21 cellular contexts compared by ENCODE assay signal in the genomic region with DNA sequence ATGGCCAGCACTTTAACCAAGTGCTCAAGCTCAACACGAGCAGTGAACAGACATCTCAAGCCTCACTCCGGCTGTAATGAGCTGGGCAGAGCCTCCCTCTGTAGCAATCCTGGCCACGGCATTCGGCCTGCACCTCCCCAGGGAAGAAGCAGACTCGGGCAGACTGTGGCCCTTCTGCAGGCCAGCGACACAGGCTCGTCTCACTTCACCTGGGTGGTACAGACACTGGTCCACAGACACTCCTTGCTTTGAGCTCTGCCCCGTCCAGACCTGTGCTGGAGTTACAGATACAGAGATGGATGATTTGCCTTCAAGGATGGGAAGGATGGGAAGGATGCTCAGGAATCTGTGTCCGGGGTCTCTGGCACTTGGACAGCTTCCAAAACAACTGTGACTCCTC.
DNase-seq lines count a peak whose midpoint lies in the region; ATAC-seq and TF ChIP-seq lines count a peak whose summit lies in the region.
"Had no signal": no experiment of that assay in that cellular context is flagged by ENCODE, and none has a peak within 500 bp of the region (broad histone marks: within the 10 kb centered on the region; RNA-seq: fewer than 3 reads in every experiment).

No MANE protein-coding gene starts in this region.

- no peak overlapping the region for H3K4me2 ChIP-seq in osteoblast (ENCODE audit: insufficient read depth, low read length)
- H3K4me2 ChIP-seq: A549; BLaER1 treated with 17β-estradiol and CSF1 and Interleukin-3, amounts not matched to agents 10 nM and 100 nM had no signal

- no peaks in the 10 kb centered on the region for H3K9me3 ChIP-seq in colonic mucosa
- no peaks in the 10 kb centered on the region for H3K9me3 ChIP-seq in osteoblast (ENCODE audit: low read depth, low read length)
- no peaks in the 10 kb centered on the region for H3K9me3 ChIP-seq in WERI-Rb-1 (ENCODE audit: severe bottlenecking)
- H3K9me3 ChIP-seq: A549; BLaER1 treated with 17β-estradiol and CSF1 and Interleukin-3, amounts not matched to agents 10 nM and 100 nM; Caco-2 had no signal

- ATAC-seq in HG03025 (IDR thresholded peaks at IDR 0.05; ENCODE audit: low FRiP score, unreplicated experiment), result no peak
- no peak for ATAC-seq in GM18511 (IDR thresholded peaks at IDR 0.05; ENCODE audit: unreplicated experiment)
- ATAC-seq: A549; CD8-positive, alpha-beta T cell; GM12878 had no signal

- H4K20me1 ChIP-seq in osteoblast (ENCODE audit: insufficient read depth, low read length), result no peaks in the 10 kb centered on the region

- in situ Hi-C loops in G401 (cut with HindIII; ENCODE audit: low sequenced_read_pairs), result no loop called here

- no peak overlapping the region for H3K27ac Mint-ChIP-seq in glutamatergic neuron (ENCODE audit: unreplicated experiment)
- H3K27ac Mint-ChIP-seq: B cell; CD4-positive, alpha-beta T cell; CD8-positive, alpha-beta T cell had no signal

- H3K36me3 ChIP-seq in colonic mucosa (no peaks in the 10 kb centered on the region), osteoblast (ENCODE audit: insufficient read depth, low read length) (no peaks in the 10 kb centered on the region), WERI-Rb-1 (no peaks in the 10 kb centered on the region)
- H3K36me3 ChIP-seq: BLaER1 treated with 17β-estradiol and CSF1 and Interleukin-3, amounts not matched to agents 10 nM and 100 nM had no signal

- DNase-seq in G401 (ENCODE audit: low spot score) (peak; percentile 12), colonic mucosa (peak; percentile 6), glutamatergic neuron (peak; percentile 24), osteoblast (ENCODE audit: insufficient read length, low spot score, missing footprints) (peak; percentile 44), WERI-Rb-1 (no peak), NCI-H1694 treated with DMSO at 0.1 percent for 48 hours (lab: John Stamatoyannopoulos, UW) (no peak)
- DNase-seq: AML-193; Caco-2; Calu3; CD4-positive, alpha-beta T cell; CD8-positive, alpha-beta T cell; DMS79 treated with DMSO at 0.1 percent for 48 hours; GDM1 had no signal

- H3K27me3 Mint-ChIP-seq in glutamatergic neuron (ENCODE audit: unreplicated experiment), result no peaks in the 10 kb centered on the region

- H3K9me3 Mint-ChIP-seq in glutamatergic neuron (ENCODE audit: unreplicated experiment), result no peaks in the 10 kb centered on the region
- H3K9me3 Mint-ChIP-seq: CD4-positive, alpha-beta T cell; CD8-positive, alpha-beta T cell had no signal

- H3K27ac ChIP-seq in colonic mucosa, result no peak overlapping the region
- no peak overlapping the region for H3K27ac ChIP-seq in osteoblast (ENCODE audit: low read depth, low read length)
- no peak overlapping the region for H3K27ac ChIP-seq in WERI-Rb-1
- H3K27ac ChIP-seq: 22Rv1; A549; BLaER1 treated with 17β-estradiol and CSF1 and Interleukin-3, amounts not matched to agents 10 nM and 100 nM; C4-2B had no signal

- no peak for TF ChIP-seq CTCF in colonic mucosa (IDR thresholded peaks at IDR 0.05)
- no peak for TF ChIP-seq CTCF in glutamatergic neuron (IDR thresholded peaks at IDR 0.05; ENCODE audit: partially characterized antibody, unreplicated experiment)
- TF ChIP-seq CTCF in osteoblast (IDR thresholded peaks at IDR 0.05; ENCODE audit: extremely low read depth, low read depth, low read length), result no peak
- no peak for TF ChIP-seq CTCF in WERI-Rb-1 (IDR thresholded peaks at IDR 0.05; ENCODE audit: low read depth, low read length)

- intact Hi-C loops in colonic mucosa (cut with DNase I), result no loop called here

- no peak overlapping the region for H2AFZ ChIP-seq in osteoblast (ENCODE audit: low read length)

- H3K4me3 ChIP-seq in colonic mucosa (no peak overlapping the region), osteoblast (ENCODE audit: insufficient read depth, low read length) (no peak overlapping the region), WERI-Rb-1 (ENCODE audit: low read depth, low read length) (no peak overlapping the region)
- H3K4me3 ChIP-seq: A549; BLaER1 treated with 17β-estradiol and CSF1 and Interleukin-3, amounts not matched to agents 10 nM and 100 nM; GM12878 had no signal

- peaks cover 5% of the 10 kb centered on the region for H3K4me1 Mint-ChIP-seq in glutamatergic neuron (ENCODE audit: low read depth, unreplicated experiment)
- H3K4me1 Mint-ChIP-seq: B cell had no signal

- no peak overlapping the region for H3K4me3 Mint-ChIP-seq in glutamatergic neuron (ENCODE audit: unreplicated experiment)
- H3K4me3 Mint-ChIP-seq: B cell; CD4-positive, alpha-beta T cell; CD8-positive, alpha-beta T cell had no signal

- H3K79me2 ChIP-seq in osteoblast (ENCODE audit: insufficient read depth, low read length), result no peaks in the 10 kb centered on the region

- no peaks in the 10 kb centered on the region for H3K4me1 ChIP-seq in colonic mucosa
- H3K4me1 ChIP-seq in osteoblast (ENCODE audit: insufficient read depth, low read length), result no peaks in the 10 kb centered on the region
- H3K4me1 ChIP-seq: A549 had no signal

- H3K27me3 ChIP-seq in colonic mucosa, result no peaks in the 10 kb centered on the region
- H3K27me3 ChIP-seq in osteoblast (ENCODE audit: insufficient read depth, low read length), result no peaks in the 10 kb centered on the region
- no peaks in the 10 kb centered on the region for H3K27me3 ChIP-seq in WERI-Rb-1 (ENCODE audit: insufficient read depth, low read depth, severe bottlenecking)
- H3K27me3 ChIP-seq: BLaER1 treated with 17β-estradiol and CSF1 and Interleukin-3, amounts not matched to agents 10 nM and 100 nM had no signal

- H3K9ac ChIP-seq in colonic mucosa (ENCODE audit: low read depth in 2 of 2, low read length in 2 of 2), result no peak overlapping the region
- H3K9ac ChIP-seq: BLaER1 treated with 17β-estradiol and CSF1 and Interleukin-3, amounts not matched to agents 10 nM and 100 nM had no signal

- no peaks in the 10 kb centered on the region for H3K36me3 Mint-ChIP-seq in glutamatergic neuron (ENCODE audit: unreplicated experiment)
- H3K36me3 Mint-ChIP-seq: CD8-positive, alpha-beta T cell had no signal

Comparison
In these comparisons a context has a peak if more than half of its experiments do, and no peak if none do; other contexts are left out.
1. DNase-seq: peak in G401 (single experiment), colonic mucosa (single experiment), glutamatergic neuron (single experiment) and osteoblast (single experiment); none in WERI-Rb-1 (single experiment) and NCI-H1694 treated with DMSO at 0.1 percent for 48 hours (single experiment).